ENCODE assay signal across 15 cellular contexts in the genomic region with DNA sequence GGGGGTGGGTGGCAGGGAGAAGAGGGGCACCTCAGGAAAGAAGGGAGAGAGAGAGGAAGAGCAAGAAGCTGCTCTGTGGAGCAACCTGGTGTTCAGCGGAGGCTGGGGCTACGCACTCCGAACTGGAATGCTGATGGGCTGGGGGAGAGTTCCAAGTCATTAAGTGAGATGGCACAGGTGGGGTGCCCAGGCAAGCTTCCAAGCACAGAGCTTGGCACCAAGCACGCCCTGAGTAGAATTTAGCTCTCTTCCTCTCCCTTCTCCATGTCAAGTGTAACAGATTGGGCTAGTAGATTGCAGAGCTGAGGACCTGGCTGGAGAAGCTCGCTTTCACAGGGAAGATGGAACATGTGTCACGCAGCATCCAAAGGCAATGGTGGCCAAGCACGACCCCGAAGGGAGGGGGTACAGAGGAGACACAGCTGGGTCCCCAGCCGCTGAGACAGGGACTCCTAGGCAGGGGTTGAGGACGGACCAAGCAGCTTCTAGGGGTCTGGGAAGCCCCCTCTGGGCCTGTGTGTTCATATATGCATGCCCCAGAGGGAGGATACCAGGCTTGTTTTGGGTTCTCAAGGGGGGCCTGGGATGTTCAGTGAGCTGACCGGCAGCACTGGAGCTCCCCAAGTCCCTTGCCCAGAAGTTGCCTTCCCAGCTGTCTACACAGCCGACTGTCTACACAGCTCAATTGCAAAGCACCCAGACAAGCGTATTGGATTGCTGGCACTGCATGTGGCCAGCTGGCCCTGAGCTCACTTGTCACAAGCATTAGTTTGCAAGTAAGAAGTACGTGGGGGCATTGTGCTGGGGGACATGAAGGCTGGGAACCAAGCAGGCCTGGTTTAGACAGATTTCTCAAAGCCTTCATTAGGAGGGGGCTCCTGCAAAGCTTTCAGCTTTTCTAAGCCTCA.
DNase-seq lines count a peak whose midpoint lies in the region; TF ChIP-seq lines count a peak whose summit lies in the region.
"Had no signal": no experiment of that assay in that cellular context is flagged by ENCODE, and none has a peak within 500 bp of the region (broad histone marks: within the 10 kb centered on the region; RNA-seq: fewer than 3 reads in every experiment).

No MANE protein-coding gene starts in this region.

- H3K27me3 ChIP-seq in osteoblast (ENCODE audit: insufficient read depth, low read length) = no peaks in the 10 kb centered on the region

- no peaks in the 10 kb centered on the region for H4K20me1 ChIP-seq in osteoblast (ENCODE audit: insufficient read depth, low read length)

- no peaks in the 10 kb centered on the region for H3K4me1 ChIP-seq in osteoblast (ENCODE audit: insufficient read depth, low read length)
- H3K4me1 ChIP-seq: BLaER1, HAP-1 had no signal

- no peak for TF ChIP-seq CTCF in osteoblast (IDR thresholded peaks at IDR 0.05; ENCODE audit: extremely low read depth, low read depth, low read length)

- H3K9me3 ChIP-seq in osteoblast (ENCODE audit: low read depth, low read length) = no peaks in the 10 kb centered on the region
- H3K9me3 ChIP-seq: BLaER1, HAP-1 had no signal

- H3K36me3 ChIP-seq in osteoblast (ENCODE audit: insufficient read depth, low read length) = no peaks in the 10 kb centered on the region
- H3K36me3 ChIP-seq: BLaER1, HAP-1 had no signal

- DNase-seq in NCI-H1694 treated with DMSO at 0.1 percent for 48 hours (lab: John Stamatoyannopoulos, UW) (peak; percentile 18), NCI-H1694 (lab: John Stamatoyannopoulos, UW) (no peak), cerebellum (ENCODE audit: low spot score) (peak; percentile 77), osteoblast (ENCODE audit: insufficient read length, low spot score, missing footprints) (peak; percentile 74), HuH-7 (ENCODE audit: low spot score) (no peak), NCI-H748 treated with DMSO at 0.1 percent for 48 hours (lab: John Stamatoyannopoulos, UW) (no peak)
- no peak for DNase-seq in activated effector memory CD4-positive, alpha-beta T cell treated with anti-CD3 and anti-CD28 coated beads, Interleukin-2, amount 50 U/mL, for 16 hours
- DNase-seq: 8988T; CD4-positive, alpha-beta memory T cell; DMS53; DND-41; EL; GM23248 had no signal

- no peak overlapping the region for H2AFZ ChIP-seq in osteoblast (ENCODE audit: low read length)
- H2AFZ ChIP-seq: GM23248 had no signal

- H3K4me3 ChIP-seq in osteoblast (ENCODE audit: insufficient read depth, low read length) = no peak overlapping the region
- H3K4me3 ChIP-seq: BLaER1, GM23248, HAP-1 had no signal

- no peak overlapping the region for H3K4me2 ChIP-seq in osteoblast (ENCODE audit: insufficient read depth, low read length)
- H3K4me2 ChIP-seq: BLaER1 had no signal

- no peaks in the 10 kb centered on the region for H3K79me2 ChIP-seq in osteoblast (ENCODE audit: insufficient read depth, low read length)

- H3K27ac ChIP-seq in osteoblast (ENCODE audit: low read depth, low read length) = no peak overlapping the region
- H3K27ac ChIP-seq: BLaER1, GM23248 had no signal

Comparison
In these comparisons a context has a peak if more than half of its experiments do, and no peak if none do; other contexts are left out.
1. DNase-seq: peak in NCI-H1694 treated with DMSO at 0.1 percent for 48 hours (single experiment), cerebellum (single experiment) and osteoblast (single experiment); none in NCI-H1694 (single experiment), HuH-7 (single experiment), activated effector memory CD4-positive, alpha-beta T cell treated with anti-CD3 and anti-CD28 coated beads, Interleukin-2, amount 50 U/mL, for 16 hours (single experiment) and NCI-H748 treated with DMSO at 0.1 percent for 48 hours (single experiment).